Comparison of ENCODE assay signal across 8 cellular contexts in the genomic region with DNA sequence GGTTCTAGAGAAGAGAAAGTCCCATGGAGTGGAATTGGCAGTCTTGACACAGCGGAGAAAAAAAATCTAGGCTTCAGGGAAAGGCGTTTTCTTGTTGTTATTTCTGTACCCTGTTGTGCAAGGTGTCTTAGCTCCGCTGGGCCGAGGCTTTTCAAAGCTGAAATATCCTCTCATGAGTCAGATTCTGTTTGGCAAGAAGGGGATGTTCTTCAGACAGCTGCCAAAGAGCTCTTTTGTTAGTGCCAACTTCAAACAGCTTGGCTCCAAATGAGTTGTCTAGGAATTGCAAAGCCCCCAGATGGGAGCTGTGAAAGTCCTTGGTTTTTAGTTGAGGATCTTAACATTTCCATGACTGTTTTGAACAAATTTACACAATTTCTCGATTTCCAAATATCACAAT. TPM values are rescaled to one million over a fixed set of nuclear protein-coding genes. Genes with fewer than 3 reads are reported as not detected.
DNase-seq lines count a peak whose midpoint lies in the region; ATAC-seq lines count a peak whose summit lies in the region.

No MANE protein-coding gene starts in this region.

- peak overlapping the region; percentile 94 for H3K9ac ChIP-seq in skeletal muscle satellite cell (ENCODE audit: low read depth, low read length)

- no peak overlapping the region for H3K27ac Mint-ChIP-seq in activated CD8-positive, alpha-beta memory T cell treated with anti-CD3 and anti-CD28 coated beads, Interleukin-2, amount 10 ng/mL, durations not matched to agents 7 days and 5 days

- H3K4me1 ChIP-seq in skeletal muscle satellite cell (ENCODE audit: control insufficient read depth, insufficient read depth, low read length) = peaks cover 19% of the 10 kb centered on the region

- H3K36me3 ChIP-seq in skeletal muscle satellite cell (ENCODE audit: insufficient read depth, low read length) = peaks cover 31% of the 10 kb centered on the region

- no peak overlapping the region for H3K4me3 Mint-ChIP-seq in activated CD8-positive, alpha-beta memory T cell treated with anti-CD3 and anti-CD28 coated beads, Interleukin-2, amount 10 ng/mL, durations not matched to agents 7 days and 5 days

- DNase-seq in AML-193 (lab: John Stamatoyannopoulos, UW) (peak; percentile 86 to 93), HT1080 (ENCODE audit: low read depth) (peak; percentile 88), amniotic epithelial cell (ENCODE audit: low read depth) (peak; percentile 99), hypothalamus (lab: John Stamatoyannopoulos, UW) (peak in 26 of 51 donors; percentile 2 to 62 (median 20)), cerebellum (ENCODE audit: low spot score) (no peak)
- no peak for DNase-seq in activated CD8-positive, alpha-beta memory T cell treated with anti-CD3 and anti-CD28 coated beads, Interleukin-2, amount 10 ng/mL, durations not matched to agents 7 days and 5 days

- H3K27me3 Mint-ChIP-seq in activated CD8-positive, alpha-beta memory T cell treated with anti-CD3 and anti-CD28 coated beads, Interleukin-2, amount 10 ng/mL, durations not matched to agents 7 days and 5 days = no peaks in the 10 kb centered on the region

- H3K27me3 ChIP-seq in skeletal muscle satellite cell (ENCODE audit: control insufficient read depth, insufficient read depth, low read length) = no peaks in the 10 kb centered on the region

- CTCF ChIA-PET in activated CD8-positive, alpha-beta memory T cell treated with anti-CD3 and anti-CD28 coated beads, Interleukin-2, amount 10 ng/mL, durations not matched to agents 7 days and 5 days (lab: Charles Lee) = interaction anchor here (1.6 to 2.2 kb wide), 3 partner anchors 12 to 480 kb away, joined by 6 to 11 read pairs (median 6); no protein-coding TSS in a partner anchor

- no peaks in the 10 kb centered on the region for H3K9me3 Mint-ChIP-seq in activated CD8-positive, alpha-beta memory T cell treated with anti-CD3 and anti-CD28 coated beads, Interleukin-2, amount 10 ng/mL, durations not matched to agents 7 days and 5 days (ENCODE audit: low read depth)

- H3K4me3 ChIP-seq in skeletal muscle satellite cell (ENCODE audit: low read length) = peak overlapping the region; percentile 98

- H3K36me3 Mint-ChIP-seq in activated CD8-positive, alpha-beta memory T cell treated with anti-CD3 and anti-CD28 coated beads, Interleukin-2, amount 10 ng/mL, durations not matched to agents 7 days and 5 days = peaks cover 27% of the 10 kb centered on the region

- H3K9me3 ChIP-seq in skeletal muscle satellite cell (replicated peaks; ENCODE audit: low read length) = no peaks in the 10 kb centered on the region

- peak overlapping the region; percentile 86 for H3K4me2 ChIP-seq in skeletal muscle satellite cell (ENCODE audit: low read length)

- no peak for ATAC-seq in HG03354 (IDR thresholded peaks at IDR 0.05; ENCODE audit: poor library complexity, severe bottlenecking, unreplicated experiment)
- ATAC-seq in activated CD8-positive, alpha-beta memory T cell treated with anti-CD3 and anti-CD28 coated beads, Interleukin-2, amount 10 ng/mL, durations not matched to agents 7 days and 5 days = no peak

- peaks cover 33% of the 10 kb centered on the region for H3K4me1 Mint-ChIP-seq in activated CD8-positive, alpha-beta memory T cell treated with anti-CD3 and anti-CD28 coated beads, Interleukin-2, amount 10 ng/mL, durations not matched to agents 7 days and 5 days

RNA-seq across cellular contexts. Expression of a gene that starts 2.3 kb away (rescaled TPM):
- 60.9 and 67.1 TPM in 2 replicates for total RNA-seq in HT1080 (2014; rRNA removed; shearing (Covaris generic))
- 44.1 and 46.1 TPM in 2 replicates for polyA plus RNA-seq in HT1080 (2015; cell fraction: cytosol; rRNA removed)
- polyA plus RNA-seq in HT1080 (2015; cell fraction: nucleus; rRNA removed) = 41.4 and 47.5 TPM in 2 replicates
- 47.8 and 59.1 TPM in 2 replicates for total RNA-seq in skeletal muscle satellite cell (2012; rRNA removed)
- 40.4 TPM for total RNA-seq in cerebellum
- 10 to 100 TPM; 24.8 to 32.6 TPM for total RNA-seq in activated CD8-positive, alpha-beta memory T cell treated with anti-CD3 and anti-CD28 coated beads, Interleukin-2, amount 10 ng/mL, durations not matched to agents 7 days and 5 days

RNA-seq across cellular contexts. Expression of a gene that starts 45.6 kb away (rescaled TPM):
- total RNA-seq in HT1080 (2014; rRNA removed; shearing (Covaris generic)) = 0.13 TPM in 1 of 2 replicates, not detected in the other
- polyA plus RNA-seq in HT1080 (2015; cell fraction: cytosol; rRNA removed) = 0.05 and 0.47 TPM in 2 replicates
- polyA plus RNA-seq in HT1080 (2015; cell fraction: nucleus; rRNA removed) = 0.23 and 0.46 TPM in 2 replicates
- not detected in 2 replicates for total RNA-seq in skeletal muscle satellite cell (2012; rRNA removed)
- total RNA-seq in cerebellum = not detected
- not detected for total RNA-seq in activated CD8-positive, alpha-beta memory T cell treated with anti-CD3 and anti-CD28 coated beads, Interleukin-2, amount 10 ng/mL, durations not matched to agents 7 days and 5 days

RNA-seq across cellular contexts. Expression of a gene that starts 57.8 kb away (rescaled TPM):
- 26.6 and 29.0 TPM in 2 replicates for total RNA-seq in HT1080 (2014; rRNA removed; shearing (Covaris generic))
- 18.6 TPM in 2 replicates for polyA plus RNA-seq in HT1080 (2015; cell fraction: cytosol; rRNA removed)
- polyA plus RNA-seq in HT1080 (2015; cell fraction: nucleus; rRNA removed) = 30.6 and 31.2 TPM in 2 replicates
- total RNA-seq in skeletal muscle satellite cell (2012; rRNA removed) = 10.9 and 11.4 TPM in 2 replicates
- 8.3 TPM for total RNA-seq in cerebellum
- total RNA-seq in activated CD8-positive, alpha-beta memory T cell treated with anti-CD3 and anti-CD28 coated beads, Interleukin-2, amount 10 ng/mL, durations not matched to agents 7 days and 5 days = 10 to 100 TPM; 31.4 to 37.5 TPM

RNA-seq across cellular contexts. Expression of a gene that starts 57.9 kb away (rescaled TPM):
- 34.4 and 39.1 TPM in 2 replicates for total RNA-seq in HT1080 (2014; rRNA removed; shearing (Covaris generic))
- polyA plus RNA-seq in HT1080 (2015; cell fraction: cytosol; rRNA removed) = 30.2 and 31.0 TPM in 2 replicates
- polyA plus RNA-seq in HT1080 (2015; cell fraction: nucleus; rRNA removed) = 32.2 and 34.4 TPM in 2 replicates
- total RNA-seq in skeletal muscle satellite cell (2012; rRNA removed) = 17.9 and 23.6 TPM in 2 replicates
- 8.3 TPM for total RNA-seq in cerebellum
- total RNA-seq in activated CD8-positive, alpha-beta memory T cell treated with anti-CD3 and anti-CD28 coated beads, Interleukin-2, amount 10 ng/mL, durations not matched to agents 7 days and 5 days = 10 to 100 TPM; 12.5 to 18.9 TPM

Comparison
In these comparisons a context has a peak if more than half of its experiments do, and no peak if none do; other contexts are left out.
1. DNase-seq: peak in AML-193 (2 of 2), HT1080 (single experiment), amniotic epithelial cell (single experiment) and hypothalamus (26 of 51); none in cerebellum (single experiment) and activated CD8-positive, alpha-beta memory T cell treated with anti-CD3 and anti-CD28 coated beads, Interleukin-2, amount 10 ng/mL, durations not matched to agents 7 days and 5 days (single experiment).